8 cellular contexts compared by ENCODE assay signal in genomic region chr4:102501635-102502382, GRCh38. TPM values are rescaled to one million over a fixed set of nuclear protein-coding genes. Genes with fewer than 3 reads are reported as not detected.
DNase-seq lines count a peak whose midpoint lies in the region; ATAC-seq and TF ChIP-seq lines count a peak whose summit lies in the region.

No MANE protein-coding gene starts in this region.

- peak overlapping the region; percentile 94 for H3K4me3 Mint-ChIP-seq in WTC11

- no peaks in the 10 kb centered on the region for H3K36me3 Mint-ChIP-seq in WTC11

- CTCF ChIA-PET in WTC11 (lab: Charles Lee), result no interaction called here

- ATAC-seq in HG02885 (IDR thresholded peaks at IDR 0.05; ENCODE audit: poor library complexity, unreplicated experiment), result peak; percentile 57
- ATAC-seq in WTC11, result peak; percentile 62

- TF ChIP-seq CTCF in WTC11 (IDR thresholded peaks at IDR 0.05), result no peak

- DNase-seq in NCI-H2081 (lab: John Stamatoyannopoulos, UW), result peak; percentile 32 to 69
- no peak for DNase-seq in NCI-H2081 treated with DMSO at 0.1 percent for 48 hours (lab: John Stamatoyannopoulos, UW)
- DNase-seq in NCI-H2029 treated with DMSO at 0.1 percent for 48 hours (lab: John Stamatoyannopoulos, UW), result peak; percentile 72
- no peak for DNase-seq in WTC11 (ENCODE audit: low spot score)
- DNase-seq in caudate nucleus (lab: John Stamatoyannopoulos, UW), result peak in 59 of 61 donors; percentile 2 to 82 (median 66)
- DNase-seq in islet precursor cell, result peak; percentile 93
- DNase-seq in stimulated activated CD4-positive, alpha-beta T cell treated with anti-CD3 and anti-CD28 coated beads, Interleukin-12 subunit alpha, Interleukin-12 subunit beta, amount 100 ng/mL, for 48 hours (ENCODE audit: low read depth in 2 of 3, low spot score in 1 of 3), result peak; percentile 36 to 53 (median 41)

- H3K27me3 Mint-ChIP-seq in WTC11 (ENCODE audit: low read depth), result peaks cover 21% of the 10 kb centered on the region

- POLR2A ChIA-PET in WTC11 (lab: Charles Lee), result interaction anchor here (0.7 to 1.0 kb wide), 2 partner anchors 367 to 921 kb away, joined by 3 to 4 read pairs; partner anchors contain the start of gene CISD2

- no peaks in the 10 kb centered on the region for H3K9me3 Mint-ChIP-seq in WTC11

- H3K27ac ChIP-seq in caudate nucleus (ENCODE audit: low read depth, low read length), result peak overlapping the region; percentile 96

- peaks cover 18% of the 10 kb centered on the region for H3K4me1 Mint-ChIP-seq in WTC11

- H3K27ac Mint-ChIP-seq in WTC11, result peak overlapping the region; percentile 61; the same call in 1 of the 2 replicates

TF ChIP-seq in WTC11, 78 proteins besides CTCF, POLR2A, EP300 and RAD21 (continues in another document):
- no peak for TF ChIP-seq EMX1 (CRISPR knock-in tag; IDR thresholded peaks at IDR 0.05)
- TF ChIP-seq MAX (CRISPR knock-in tag; IDR thresholded peaks at IDR 0.05), result peak; percentile 52; the same call in 1 of the 2 replicates
- TF ChIP-seq GABPB1 (CRISPR knock-in tag; IDR thresholded peaks at IDR 0.05), result peak; percentile 20; the same call in 1 of the 2 replicates
- no peak for TF ChIP-seq ZNF281 (CRISPR knock-in tag; IDR thresholded peaks at IDR 0.05)
- no peak for TF ChIP-seq CDX4 (CRISPR knock-in tag; IDR thresholded peaks at IDR 0.05; ENCODE audit: borderline replicate concordance)
- no peak for TF ChIP-seq IRF2 (CRISPR knock-in tag; IDR thresholded peaks at IDR 0.05; ENCODE audit: borderline replicate concordance, low read depth)
- TF ChIP-seq ZNF671 (CRISPR knock-in tag; IDR thresholded peaks at IDR 0.05), result no peak
- TF ChIP-seq ZNF263 (CRISPR knock-in tag; IDR thresholded peaks at IDR 0.05; ENCODE audit: low read depth), result no peak
- TF ChIP-seq CREM (CRISPR knock-in tag; IDR thresholded peaks at IDR 0.05), result 0 out of 2 replicates have a peak, but pooled peaks have one; percentile 16
- no peak for TF ChIP-seq RORB (CRISPR knock-in tag; IDR thresholded peaks at IDR 0.05)
- no peak for TF ChIP-seq ATF6 (CRISPR knock-in tag; IDR thresholded peaks at IDR 0.05)
- no peak for TF ChIP-seq TCF7 (CRISPR knock-in tag; IDR thresholded peaks at IDR 0.05; ENCODE audit: low read depth)
- TF ChIP-seq SMAD4 (CRISPR knock-in tag; IDR thresholded peaks at IDR 0.05), result no peak
- TF ChIP-seq TP53 (CRISPR knock-in tag; IDR thresholded peaks at IDR 0.05), result no peak
- TF ChIP-seq ARID4B (CRISPR knock-in tag; IDR thresholded peaks at IDR 0.05; ENCODE audit: borderline replicate concordance), result 0 out of 2 replicates have a peak, but pooled peaks have one; percentile 6
- TF ChIP-seq ZNF396 (CRISPR knock-in tag; IDR thresholded peaks at IDR 0.05; ENCODE audit: borderline replicate concordance), result no peak
- no peak for TF ChIP-seq NFYB (CRISPR knock-in tag; conservative IDR thresholded peaks at IDR 0.05; ENCODE audit: low read depth)
- TF ChIP-seq HMGXB4 (CRISPR knock-in tag; IDR thresholded peaks at IDR 0.05), result peak; percentile 54; the same call in 1 of the 2 replicates
- TF ChIP-seq ZNF121 (CRISPR knock-in tag; IDR thresholded peaks at IDR 0.05), result no peak
- no peak for TF ChIP-seq MXD4 (CRISPR knock-in tag; IDR thresholded peaks at IDR 0.05; ENCODE audit: borderline replicate concordance)

RNA-seq across cellular contexts. Expression of gene NFKB1, which starts 0.7 kb away (rescaled TPM):
- 5.6 to 7.6 TPM (median 5.9 TPM) in 3 replicates for total RNA-seq in WTC11 (2021)

Comparison
In these comparisons a context has a peak if more than half of its experiments do, and no peak if none do; other contexts are left out.
1. DNase-seq: peak in NCI-H2081 (2 of 2), NCI-H2029 treated with DMSO at 0.1 percent for 48 hours (single experiment), caudate nucleus (59 of 61), islet precursor cell (single experiment) and stimulated activated CD4-positive, alpha-beta T cell treated with anti-CD3 and anti-CD28 coated beads, Interleukin-12 subunit alpha, Interleukin-12 subunit beta, amount 100 ng/mL, for 48 hours (3 of 3); none in NCI-H2081 treated with DMSO at 0.1 percent for 48 hours (single experiment) and WTC11 (single experiment).